Comparison of ENCODE assay signal across 1 cellular context in the genomic region with DNA sequence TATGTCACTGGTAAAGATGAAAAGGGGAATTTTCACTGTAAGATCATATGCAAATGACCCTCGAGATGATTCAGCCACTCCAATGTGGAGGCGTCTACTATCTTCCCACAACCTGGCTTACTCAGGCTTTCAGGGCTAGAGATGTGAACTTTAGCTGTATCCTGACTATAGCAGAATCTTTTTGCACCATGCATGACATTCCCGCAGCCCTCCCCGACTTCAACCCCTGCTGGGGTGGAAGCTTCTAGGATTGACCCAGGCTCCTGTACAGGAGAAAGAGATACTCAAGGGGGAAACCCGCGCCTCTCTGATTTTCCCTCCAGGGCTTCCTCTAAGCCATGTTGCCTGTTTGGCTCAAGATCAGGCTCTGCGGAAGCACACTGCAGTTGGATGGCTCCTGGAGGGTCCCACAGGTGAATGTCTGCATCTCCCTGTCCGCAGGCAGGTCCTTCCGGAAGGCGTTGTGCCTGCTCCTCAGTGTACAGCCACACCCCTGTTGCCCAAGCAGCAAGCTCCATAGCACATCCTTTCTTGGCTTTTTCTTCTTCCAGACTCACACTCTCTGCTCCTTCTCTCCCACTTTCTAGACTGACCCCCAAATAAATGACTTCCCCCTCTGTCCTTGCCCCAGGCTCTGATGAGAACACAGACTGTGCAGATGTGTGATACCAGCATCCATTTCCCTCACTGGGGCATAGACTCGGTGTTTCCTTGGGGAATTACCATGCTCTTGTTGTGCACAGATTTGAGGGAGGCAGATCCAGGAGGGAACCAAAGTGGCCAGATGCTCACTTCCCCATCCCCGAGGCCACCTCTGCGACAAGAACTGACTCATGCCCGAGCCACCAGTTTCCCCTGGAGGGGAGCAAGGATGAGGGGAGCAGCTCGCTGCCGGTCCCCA.
A peak's percentile ranks its signal among the peaks of the same experiment; 100 is the strongest.
TF ChIP-seq lines count a peak whose summit lies in the region.

No MANE protein-coding gene starts in this region.

TF ChIP-seq in GM12878, 131 proteins besides CTCF, POLR2A, EP300 and RAD21 (continued from another document):
- TF ChIP-seq, protein P1, sequence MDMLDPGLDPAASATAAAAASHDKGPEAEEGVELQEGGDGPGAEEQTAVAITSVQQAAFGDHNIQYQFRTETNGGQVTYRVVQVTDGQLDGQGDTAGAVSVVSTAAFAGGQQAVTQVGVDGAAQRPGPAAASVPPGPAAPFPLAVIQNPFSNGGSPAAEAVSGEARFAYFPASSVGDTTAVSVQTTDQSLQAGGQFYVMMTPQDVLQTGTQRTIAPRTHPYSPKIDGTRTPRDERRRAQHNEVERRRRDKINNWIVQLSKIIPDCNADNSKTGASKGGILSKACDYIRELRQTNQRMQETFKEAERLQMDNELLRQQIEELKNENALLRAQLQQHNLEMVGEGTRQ (IDR thresholded peaks at IDR 0.05; ENCODE audit: borderline replicate concordance, low read depth, low read length), result no peak
- no peak for TF ChIP-seq ETV6 (conservative IDR thresholded peaks at IDR 0.05 in 1 of 2, IDR thresholded peaks at IDR 0.05 in 1 of 2; ENCODE audit: borderline replicate concordance in 1 of 2, low read depth in 1 of 2)
- TF ChIP-seq SKIL (IDR thresholded peaks at IDR 0.05; ENCODE audit: low read depth, poor library complexity, severe bottlenecking), result no peak
- no peak for TF ChIP-seq RFX5 (IDR thresholded peaks at IDR 0.05; ENCODE audit: low read depth, low read length)
- no peak for TF ChIP-seq RCOR1 (conservative IDR thresholded peaks at IDR 0.05; ENCODE audit: low read depth, low read length)
- no peak for TF ChIP-seq NFYA (IDR thresholded peaks at IDR 0.05; ENCODE audit: borderline replicate concordance, low read depth, low read length)
- no peak for TF ChIP-seq MTA2 (IDR thresholded peaks at IDR 0.05; ENCODE audit: low read depth)
- 0 out of 2 replicates have a peak, but pooled peaks have one; percentile 12 for TF ChIP-seq IRF4 (IDR thresholded peaks at IDR 0.05; ENCODE audit: low read depth, low read length)
- TF ChIP-seq SREBF2 (IDR thresholded peaks at IDR 0.05; ENCODE audit: low read length), result no peak
- TF ChIP-seq SRF (IDR thresholded peaks at IDR 0.05; ENCODE audit: low read depth in 2 of 2, low read length in 2 of 2), result no peak
- TF ChIP-seq MYB (IDR thresholded peaks at IDR 0.05; ENCODE audit: borderline replicate concordance, low read depth, low read length), result no peak
- peak; percentile 8; the same call in 1 of the 2 replicates for TF ChIP-seq RUNX3 (IDR thresholded peaks at IDR 0.05; ENCODE audit: low read length)
